ENCODE assay signal across 19 cellular contexts in genomic region chr13:74550039-74550438, GRCh38.
A peak's percentile ranks its signal among the peaks of the same experiment; 100 is the strongest.
DNase-seq lines count a peak whose midpoint lies in the region; ATAC-seq, FAIRE-seq and TF ChIP-seq lines count a peak whose summit lies in the region.
"Had no signal": no experiment of that assay in that cellular context is flagged by ENCODE, and none has a peak within 500 bp of the region (broad histone marks: within the 10 kb centered on the region; RNA-seq: fewer than 3 reads in every experiment).

No MANE protein-coding gene starts in this region.

- no peak overlapping the region for H2BK5ac ChIP-seq in neuronal stem cell (ENCODE audit: low read length)

- no peaks in the 10 kb centered on the region for H3K27me3 ChIP-seq in astrocyte (ENCODE audit: insufficient read depth, low read length)
- no peaks in the 10 kb centered on the region for H3K27me3 ChIP-seq in neuronal stem cell (ENCODE audit: control insufficient read depth in 3 of 3, insufficient read depth in 3 of 3, low read depth in 1 of 3, low read length in 3 of 3)
- H3K27me3 ChIP-seq in upper lobe of right lung: no peaks in the 10 kb centered on the region
- H3K27me3 ChIP-seq: sigmoid colon, stomach had no signal

- H3K36me3 ChIP-seq in astrocyte (ENCODE audit: insufficient read depth, low read length) (no peaks in the 10 kb centered on the region), neuronal stem cell (replicated peaks in 1 of 2; ENCODE audit: control insufficient read depth in 2 of 2, insufficient read depth in 2 of 2, low read length in 2 of 2) (no peaks in the 10 kb centered on the region), upper lobe of right lung (no peaks in the 10 kb centered on the region)
- H3K36me3 ChIP-seq: sigmoid colon, stomach had no signal

- H3K9ac ChIP-seq in astrocyte (ENCODE audit: low read length): no peak overlapping the region
- no peak overlapping the region for H3K9ac ChIP-seq in neuronal stem cell (ENCODE audit: low read depth, low read length, poor library complexity)

- H3K36me3 Mint-ChIP-seq in astrocyte (ENCODE audit: low read depth, unreplicated experiment): no peaks in the 10 kb centered on the region
- H3K36me3 Mint-ChIP-seq in progenitor cell of endocrine pancreas (ENCODE audit: insufficient read depth): no peaks in the 10 kb centered on the region
- H3K36me3 Mint-ChIP-seq: activated naive CD8-positive, alpha-beta T cell had no signal

- H3K79me1 ChIP-seq in neuronal stem cell (ENCODE audit: low read depth, low read length): no peaks in the 10 kb centered on the region

- H3K27me3 Mint-ChIP-seq in astrocyte (ENCODE audit: low read depth, unreplicated experiment) (no peaks in the 10 kb centered on the region), progenitor cell of endocrine pancreas (no peaks in the 10 kb centered on the region)
- H3K27me3 Mint-ChIP-seq: activated naive CD8-positive, alpha-beta T cell had no signal

- no peak overlapping the region for H3K27ac Mint-ChIP-seq in astrocyte (ENCODE audit: unreplicated experiment)
- H3K27ac Mint-ChIP-seq in progenitor cell of endocrine pancreas: no peak overlapping the region
- H3K27ac Mint-ChIP-seq: activated naive CD8-positive, alpha-beta T cell; HFFc6 had no signal

- H3K4ac ChIP-seq in neuronal stem cell (ENCODE audit: low read length): no peak overlapping the region

- FAIRE-seq in astrocyte (lab: Jason Lieb, UNC): no peak
- FAIRE-seq: TTC549 had no signal

- H3K9me3 Mint-ChIP-seq in astrocyte (ENCODE audit: unreplicated experiment) (peaks cover 2% of the 10 kb centered on the region), progenitor cell of endocrine pancreas (ENCODE audit: low read depth) (no peaks in the 10 kb centered on the region)
- H3K9me3 Mint-ChIP-seq: HFFc6 had no signal

- DNase-seq in LHCN-M2 (ENCODE audit: low read depth) (peak; percentile 21), astrocyte (ENCODE audit: low read depth) (peak; percentile 39), neuronal stem cell (ENCODE audit: low spot score) (no peak), upper lobe of right lung (no peak), progenitor cell of endocrine pancreas (ENCODE audit: low spot score, unreplicated experiment) (no peak)
- DNase-seq: cortex of kidney, HFFc6, hippocampal formation, left ventricle myocardium superior, NCI-H1694, NCI-H774, SIG-M5, sigmoid colon, stomach had no signal

- no peak overlapping the region for H4K8ac ChIP-seq in neuronal stem cell (ENCODE audit: low read depth, low read length)

- WGBS in neuronal stem cell (ENCODE audit: extremely low coverage in 2 of 2, insufficient read length in 2 of 2, insufficient replicate concordance in 1 of 2), 2 donors: no CpG with 5 or more reads among the region's 2 CpGs

- no peak overlapping the region for H3K14ac ChIP-seq in neuronal stem cell (ENCODE audit: low read length)

- H3K4me1 Mint-ChIP-seq in astrocyte (ENCODE audit: low read depth, unreplicated experiment) (peaks cover 11% of the 10 kb centered on the region), progenitor cell of endocrine pancreas (ENCODE audit: low read depth) (peaks cover 19% of the 10 kb centered on the region)

- H2AK5ac ChIP-seq in neuronal stem cell (ENCODE audit: low read depth, low read length): no peak overlapping the region

- H2AFZ ChIP-seq in astrocyte (ENCODE audit: low read depth, low read length) (no peak overlapping the region), neuronal stem cell (ENCODE audit: low read length) (peak overlapping the region; percentile 24)

- H3K9me3 ChIP-seq in astrocyte (ENCODE audit: insufficient read depth, low read depth, low read length) (no peaks in the 10 kb centered on the region), neuronal stem cell (replicated peaks in 1 of 2; ENCODE audit: control insufficient read depth in 2 of 2, insufficient read depth in 1 of 2, low read depth in 1 of 2, low read length in 2 of 2) (peaks cover 0 to 3% of the 10 kb centered on the region in 2 donors), upper lobe of right lung (no peaks in the 10 kb centered on the region)
- H3K9me3 ChIP-seq: sigmoid colon, stomach had no signal

- intact Hi-C loops in upper lobe of right lung (cut with DNase I): no loop called here

- no peaks in the 10 kb centered on the region for H3K4me1 ChIP-seq in astrocyte (ENCODE audit: insufficient read depth, low read length)
- H3K4me1 ChIP-seq in neuronal stem cell (ENCODE audit: control insufficient read depth in 2 of 2, insufficient read depth in 1 of 2, low read depth in 1 of 2, low read length in 2 of 2): peaks cover under 1 to 8% of the 10 kb centered on the region in 2 donors
- no peaks in the 10 kb centered on the region for H3K4me1 ChIP-seq in upper lobe of right lung
- H3K4me1 ChIP-seq: sigmoid colon, stomach had no signal

- H4K20me1 ChIP-seq in astrocyte (ENCODE audit: insufficient read depth, low read length): no peaks in the 10 kb centered on the region

- no peak overlapping the region for H2BK12ac ChIP-seq in neuronal stem cell (ENCODE audit: low read length)

- no peak overlapping the region for H4K91ac ChIP-seq in neuronal stem cell (ENCODE audit: low read depth, low read length, poor library complexity)

- TF ChIP-seq CTCF in astrocyte (IDR thresholded peaks at IDR 0.05; ENCODE audit: insufficient read depth, low read depth, low read length): no peak
- TF ChIP-seq CTCF in upper lobe of right lung (IDR thresholded peaks at IDR 0.05): no peak
- no peak for TF ChIP-seq CTCF in progenitor cell of endocrine pancreas (IDR thresholded peaks at IDR 0.05; ENCODE audit: unreplicated experiment)

- H3K4me3 Mint-ChIP-seq in astrocyte (ENCODE audit: unreplicated experiment) (no peak overlapping the region), progenitor cell of endocrine pancreas (ENCODE audit: low read depth) (no peak overlapping the region)
- H3K4me3 Mint-ChIP-seq: activated naive CD8-positive, alpha-beta T cell; HFFc6 had no signal

- no peak overlapping the region for H2BK15ac ChIP-seq in neuronal stem cell (ENCODE audit: low read length)

- H2BK120ac ChIP-seq in neuronal stem cell (ENCODE audit: low read depth, low read length): no peak overlapping the region

- ATAC-seq in GM18519 (IDR thresholded peaks at IDR 0.05; ENCODE audit: low FRiP score, unreplicated experiment) (peak; percentile 44), upper lobe of right lung (no peak), GM18520 (IDR thresholded peaks at IDR 0.05; ENCODE audit: unreplicated experiment) (no peak)
- ATAC-seq: esophagus mucosa, left ventricle myocardium superior had no signal

- H3K4me3 ChIP-seq in astrocyte (ENCODE audit: insufficient read depth, low read depth, low read length) (no peak overlapping the region), neuronal stem cell (ENCODE audit: low read length in 2 of 2) (no peak overlapping the region), upper lobe of right lung (no peak overlapping the region)
- H3K4me3 ChIP-seq: sigmoid colon, stomach had no signal

- no peaks in the 10 kb centered on the region for H3K79me2 ChIP-seq in astrocyte (ENCODE audit: insufficient read depth, low read length)

- H3K23ac ChIP-seq in neuronal stem cell (ENCODE audit: low read depth, low read length, poor library complexity): no peak overlapping the region

- H3K27ac ChIP-seq in astrocyte (ENCODE audit: low read depth, low read length) (no peak overlapping the region), neuronal stem cell (replicated peaks; ENCODE audit: low read length) (no peak overlapping the region), upper lobe of right lung (no peak overlapping the region)
- H3K27ac ChIP-seq: sigmoid colon, stomach had no signal

- no peak overlapping the region for H3K4me2 ChIP-seq in astrocyte (ENCODE audit: low read length)
- H3K4me2 ChIP-seq in neuronal stem cell (ENCODE audit: insufficient read depth, low read length, poor library complexity, severe bottlenecking): no peak overlapping the region

- no peak overlapping the region for H3K18ac ChIP-seq in neuronal stem cell (ENCODE audit: low read length)

Comparison
In these comparisons a context has a peak if more than half of its experiments do, and no peak if none do; other contexts are left out.
1. DNase-seq: peak in LHCN-M2 (single experiment) and astrocyte (single experiment); none in neuronal stem cell (single experiment), upper lobe of right lung (single experiment) and progenitor cell of endocrine pancreas (single experiment).